ENCODE assay signal across 20 cellular contexts in the genomic region with DNA sequence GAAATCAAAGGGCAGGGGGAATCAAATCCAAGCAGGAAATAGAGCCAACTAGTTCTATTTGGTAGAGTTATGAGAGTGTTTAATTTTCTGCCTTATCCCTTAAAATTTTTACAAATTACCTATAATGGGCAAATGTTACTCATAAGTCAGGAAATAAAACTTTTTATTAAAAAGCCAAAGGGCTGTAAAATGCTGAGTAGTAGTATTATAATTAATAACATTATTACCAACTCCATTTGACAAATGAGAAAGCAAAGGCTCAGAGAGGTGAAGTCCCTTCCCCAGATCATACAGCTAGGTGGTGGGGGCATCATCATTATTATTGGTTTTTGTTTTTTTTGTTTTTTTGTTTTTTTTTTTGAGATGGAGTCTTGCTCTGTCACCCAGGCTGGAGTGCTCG. TPM values are rescaled to one million over a fixed set of nuclear protein-coding genes. Genes with fewer than 3 reads are reported as not detected.
DNase-seq lines count a peak whose midpoint lies in the region; ATAC-seq and TF ChIP-seq lines count a peak whose summit lies in the region.
"Had no signal": no experiment of that assay in that cellular context is flagged by ENCODE, and none has a peak within 500 bp of the region (broad histone marks: within the 10 kb centered on the region; RNA-seq: fewer than 3 reads in every experiment).

No MANE protein-coding gene starts in this region.

- H3K9me3 Mint-ChIP-seq in activated T-cell treated with anti-CD3 and anti-CD28 coated beads, Interleukin-2, amount 50 U/mL, for 72 hours, result no peaks in the 10 kb centered on the region
- no peaks in the 10 kb centered on the region for H3K9me3 Mint-ChIP-seq in type B pancreatic cell
- H3K9me3 Mint-ChIP-seq: GM23338 had no signal

- H3K79me2 ChIP-seq in OCI-LY1 (ENCODE audit: insufficient read depth, low read length) (no peaks in the 10 kb centered on the region), hepatocyte (peaks cover 30% of the 10 kb centered on the region)

- H3K4me1 ChIP-seq in OCI-LY1 (ENCODE audit: insufficient read depth, low read length, severe bottlenecking), result peaks cover 22% of the 10 kb centered on the region
- H3K4me1 ChIP-seq in hepatocyte (ENCODE audit: insufficient read depth), result peaks cover 20% of the 10 kb centered on the region
- peaks cover 5 to 49% of the 10 kb centered on the region in 2 donors for H3K4me1 ChIP-seq in adrenal gland (replicated peaks in 1 of 2)

- H3K4me3 ChIP-seq in OCI-LY1 (ENCODE audit: low read depth, low read length, poor library complexity, severe bottlenecking), result no peak overlapping the region
- no peak overlapping the region for H3K4me3 ChIP-seq in hepatocyte
- H3K4me3 ChIP-seq in brain microvascular endothelial cell (ENCODE audit: low read depth, low read length), result no peak overlapping the region
- H3K4me3 ChIP-seq in adrenal gland, result no peak overlapping the region
- H3K4me3 ChIP-seq: GM23338, HAP-1, MG63 had no signal

- in situ Hi-C loops in brain microvascular endothelial cell (cut with HindIII; ENCODE audit: low pct_ligation_motif_present, low sequenced_read_pairs), result no loop called here

- H3K27ac Mint-ChIP-seq in activated T-cell treated with anti-CD3 and anti-CD28 coated beads, Interleukin-2, amount 50 U/mL, for 72 hours, result no peak overlapping the region
- H3K27ac Mint-ChIP-seq in type B pancreatic cell, result no peak overlapping the region
- H3K27ac Mint-ChIP-seq: GM23338 had no signal

- H3K27me3 ChIP-seq in OCI-LY1 (ENCODE audit: insufficient read depth, low read length), result no peaks in the 10 kb centered on the region
- no peaks in the 10 kb centered on the region for H3K27me3 ChIP-seq in hepatocyte
- H3K27me3 ChIP-seq in brain microvascular endothelial cell (replicated peaks), result no peaks in the 10 kb centered on the region
- H3K27me3 ChIP-seq in adrenal gland, result no peaks in the 10 kb centered on the region
- H3K27me3 ChIP-seq: MG63 had no signal

- H3K4me2 ChIP-seq in OCI-LY1 (ENCODE audit: low read length) (peak overlapping the region; percentile 52; the same call in 1 of the 2 replicates), hepatocyte (peak overlapping the region; percentile 42)
- H3K4me2 ChIP-seq: GM23338 had no signal

- H3K9me2 ChIP-seq in OCI-LY1 (ENCODE audit: low read depth, low read length) (no peaks in the 10 kb centered on the region), hepatocyte (replicated peaks; ENCODE audit: insufficient read depth) (no peaks in the 10 kb centered on the region)

- H2AFZ ChIP-seq in OCI-LY1 (ENCODE audit: low read length), result no peak overlapping the region
- H2AFZ ChIP-seq in hepatocyte, result no peak overlapping the region
- H2AFZ ChIP-seq: GM23338 had no signal

- H3K9me3 ChIP-seq in OCI-LY1 (ENCODE audit: low read length) (no peaks in the 10 kb centered on the region), hepatocyte (ENCODE audit: low read depth) (no peaks in the 10 kb centered on the region), adrenal gland (replicated peaks in 1 of 3) (no peaks in the 10 kb centered on the region)
- H3K9me3 ChIP-seq: HAP-1, MG63 had no signal

- H3F3A ChIP-seq in OCI-LY1 (ENCODE audit: insufficient read depth, low read length), result no peaks in the 10 kb centered on the region

- H4K20me1 ChIP-seq in OCI-LY1 (ENCODE audit: insufficient read depth, low read length), result no peaks in the 10 kb centered on the region
- H4K20me1 ChIP-seq in hepatocyte (ENCODE audit: insufficient read depth, poor library complexity, severe bottlenecking), result no peaks in the 10 kb centered on the region

- intact Hi-C loops in adrenal gland (cut with DNase I), result no loop called here

- no peak for ATAC-seq in activated T-cell treated with anti-CD3 and anti-CD28 coated beads, Interleukin-2, amount 50 U/mL, for 72 hours (replicated peaks in 1 of 2)
- no peak for ATAC-seq in HG02981 (IDR thresholded peaks at IDR 0.05; ENCODE audit: unreplicated experiment)
- ATAC-seq: GM23338 had no signal

- H3K36me3 Mint-ChIP-seq in activated T-cell treated with anti-CD3 and anti-CD28 coated beads, Interleukin-2, amount 50 U/mL, for 72 hours (ENCODE audit: insufficient read depth in 2 of 2), result peaks cover 0 to 2% of the 10 kb centered on the region in 2 donors
- H3K36me3 Mint-ChIP-seq in type B pancreatic cell, result peaks cover 5% of the 10 kb centered on the region

- no peaks in the 10 kb centered on the region for H3K27me3 Mint-ChIP-seq in activated T-cell treated with anti-CD3 and anti-CD28 coated beads, Interleukin-2, amount 50 U/mL, for 72 hours (ENCODE audit: low read depth)
- H3K27me3 Mint-ChIP-seq in type B pancreatic cell, result no peaks in the 10 kb centered on the region

- H3K4me1 Mint-ChIP-seq in activated T-cell treated with anti-CD3 and anti-CD28 coated beads, Interleukin-2, amount 50 U/mL, for 72 hours (ENCODE audit: low read depth), result peaks cover 53% of the 10 kb centered on the region
- H3K4me1 Mint-ChIP-seq in type B pancreatic cell (ENCODE audit: unreplicated experiment), result peaks cover 25% of the 10 kb centered on the region

- H3K27ac ChIP-seq in OCI-LY1 (ENCODE audit: low read depth, low read length, poor library complexity, severe bottlenecking) (no peak overlapping the region), hepatocyte (no peak overlapping the region), brain microvascular endothelial cell (no peak overlapping the region), adrenal gland (no peak overlapping the region)

- TF ChIP-seq CTCF in OCI-LY1 (IDR thresholded peaks at IDR 0.05; ENCODE audit: low read length) (no peak), hepatocyte (IDR thresholded peaks at IDR 0.05; ENCODE audit: poor library complexity) (no peak), type B pancreatic cell (conservative IDR thresholded peaks at IDR 0.05) (peak; percentile 11), brain microvascular endothelial cell (IDR thresholded peaks at IDR 0.05; ENCODE audit: low read depth, low read length, missing control alignments) (no peak), adrenal gland (IDR thresholded peaks at IDR 0.05) (no peak)

- no peak overlapping the region for H3K9ac ChIP-seq in OCI-LY1 (ENCODE audit: low read length)

- 91% methylated on average over 1 of the region's 1 CpG for WGBS in hepatocyte (ENCODE audit: low lambda C conversion rate, missing lambda C conversion rate)
- WGBS in adrenal gland, 4 donors, result 82 to 100% (median 97%) methylated on average over 1 of the region's 1 CpG

- DNase-seq in activated T-cell treated with anti-CD3 and anti-CD28 coated beads, Interleukin-2, amount 50 U/mL, for 72 hours, result no peak
- DNase-seq in activated T-cell treated with anti-CD3 and anti-CD28 coated beads for 4 hours (no peak), hepatocyte (ENCODE audit: low spot score) (no peak), type B pancreatic cell (ENCODE audit: extremely low spot score, unreplicated experiment) (no peak), brain microvascular endothelial cell (no peak), adrenal gland (no peak)
- DNase-seq: 8988T, DMS79 treated with DMSO at 0.1 percent for 48 hours, Kasumi-1, MG63, NCI-H1048, NCI-H1417 treated with DMSO at 0.1 percent for 48 hours, NCI-H187, NCI-H446, Right ventricle myocardium superior had no signal

- TF ChIP-seq POLR2A in adrenal gland (IDR thresholded peaks at IDR 0.05), result no peak

- H3K36me3 ChIP-seq in OCI-LY1 (ENCODE audit: insufficient read depth, low read length), result no peaks in the 10 kb centered on the region
- no peaks in the 10 kb centered on the region for H3K36me3 ChIP-seq in hepatocyte (replicated peaks; ENCODE audit: insufficient read depth, low read depth)
- H3K36me3 ChIP-seq in brain microvascular endothelial cell (replicated peaks), result peaks cover 4% of the 10 kb centered on the region
- peaks cover 0 to 9% of the 10 kb centered on the region in 2 donors for H3K36me3 ChIP-seq in adrenal gland (replicated peaks in 1 of 2)

- peak overlapping the region; percentile 9 to 31 for H3K4me3 Mint-ChIP-seq in activated T-cell treated with anti-CD3 and anti-CD28 coated beads, Interleukin-2, amount 50 U/mL, for 72 hours
- no peak overlapping the region for H3K4me3 Mint-ChIP-seq in type B pancreatic cell
- H3K4me3 Mint-ChIP-seq: CD14-positive monocyte had no signal

RNA-seq across cellular contexts. Expression of a gene that starts 3.4 kb away (rescaled TPM):
- 10 to 100 TPM; 29.5 to 31.1 TPM for total RNA-seq in activated T-cell treated with anti-CD3 and anti-CD28 coated beads, Interleukin-2, amount 50 U/mL, for 72 hours
- total RNA-seq in hepatocyte (18.5 and 26.7 TPM in 2 replicates), type B pancreatic cell (ENCODE audit: low replicate concordance) (39.8 and 68.7 TPM in 2 replicates), adrenal gland (100 to 1,000 TPM in 1 of 8 donors, 10 to 100 TPM in 7; 25.1 to 105 (median 75.5) TPM)
- polyA plus RNA-seq in hepatocyte (37.7 and 39.5 TPM in 2 replicates), adrenal gland (10 to 100 TPM; 35.6 to 75.9 (median 37.7) TPM)

RNA-seq across cellular contexts. Expression of a gene that starts 16.4 kb away (rescaled TPM):
- 10 to 100 TPM; 34.0 to 39.1 TPM for total RNA-seq in activated T-cell treated with anti-CD3 and anti-CD28 coated beads, Interleukin-2, amount 50 U/mL, for 72 hours
- 59.5 and 62.6 TPM in 2 replicates for total RNA-seq in hepatocyte
- polyA plus RNA-seq in hepatocyte, result 90.7 and 103 TPM in 2 replicates
- 73.5 and 74.5 TPM in 2 replicates for total RNA-seq in type B pancreatic cell (ENCODE audit: low replicate concordance)
- total RNA-seq in adrenal gland, result 100 to 1,000 TPM; 116 to 285 (median 184) TPM
- 100 to 1,000 TPM; 157 to 298 (median 284) TPM for polyA plus RNA-seq in adrenal gland

RNA-seq across cellular contexts. Expression of a gene that starts 55.9 kb away (rescaled TPM):
- 1 to 10 TPM; 6.9 to 9.9 TPM for total RNA-seq in activated T-cell treated with anti-CD3 and anti-CD28 coated beads, Interleukin-2, amount 50 U/mL, for 72 hours
- total RNA-seq in hepatocyte (1.3 and 2.4 TPM in 2 replicates), type B pancreatic cell (ENCODE audit: low replicate concordance) (3.7 and 7.2 TPM in 2 replicates), adrenal gland (1 to 10 TPM in 2 of 8 donors, under 1 TPM in 6; 0.24 to 1.5 (median 0.75) TPM)
- polyA plus RNA-seq in hepatocyte (0.41 and 2.4 TPM in 2 replicates), adrenal gland (1 to 10 TPM in 1 of 3 donors, under 1 TPM in 2; 0.56 to 1.2 (median 0.74) TPM)
